In the genomic region with DNA sequence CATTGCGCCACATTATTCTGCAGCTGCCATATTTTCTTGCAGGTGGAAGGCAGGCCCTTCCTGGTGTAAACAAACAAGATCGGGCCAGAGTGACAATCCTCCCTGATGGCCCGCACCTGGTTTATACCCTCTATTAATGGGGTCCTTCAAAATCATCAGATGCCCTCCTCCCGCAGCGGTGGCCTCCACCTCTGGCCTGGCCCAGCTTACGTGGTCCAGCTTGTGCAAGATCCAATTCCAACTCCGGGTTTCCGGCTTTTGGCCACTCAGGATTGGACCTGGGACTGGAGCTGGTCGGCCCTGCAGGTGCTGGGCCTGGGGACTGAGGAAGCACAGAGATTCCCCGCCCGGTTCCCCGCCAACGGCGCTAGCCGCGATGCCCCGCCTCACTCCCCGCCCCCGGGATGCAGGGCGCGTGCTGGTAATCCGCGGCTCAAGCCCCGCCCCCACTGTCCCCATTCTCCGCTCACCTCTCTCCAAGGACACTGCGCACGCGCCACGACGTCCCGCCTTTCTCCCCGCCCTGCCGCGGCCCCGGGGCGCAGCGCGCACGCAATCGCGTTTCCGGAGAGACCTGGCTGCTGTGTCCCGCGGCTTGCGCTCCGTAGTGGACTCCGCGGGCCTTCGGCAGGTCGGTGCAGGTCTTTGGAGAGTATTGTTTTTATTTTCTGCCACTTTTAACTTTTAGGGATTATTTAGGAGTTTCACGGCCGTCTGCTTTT, we compare ENCODE assay signal across 7 cellular contexts.
DNase-seq lines count a peak whose midpoint lies in the region; ATAC-seq and TF ChIP-seq lines count a peak whose summit lies in the region.

TSS of gene TMEM14B (plus strand) at position 555 of the 722 bp plus-strand sequence. CDS start 1,441 bp downstream, outside the sequence.

- H3K4me3 ChIP-seq in astrocyte of the cerebellum (ENCODE audit: low read depth, low read length): peak within 1 kb of the TSS; percentile 64

- no peak for TF ChIP-seq CTCF in astrocyte of the cerebellum (IDR thresholded peaks at IDR 0.05; ENCODE audit: low read depth, low read length, missing control alignments)

- in situ Hi-C loops in astrocyte of the cerebellum (cut with HindIII; ENCODE audit: low sequenced_read_pairs): no loop called here

- DNase-seq in NCI-H2029 (lab: John Stamatoyannopoulos, UW): peak; percentile 100
- DNase-seq in T-helper 22 cell (ENCODE audit: low read depth): peak; percentile 97
- peak; percentile 89 for DNase-seq in astrocyte of the cerebellum (ENCODE audit: low read depth)
- peak; percentile 98 for DNase-seq in hepatic stellate cell (ENCODE audit: low spot score)
- DNase-seq in retina: peak; percentile 97

- peak; percentile 97 for ATAC-seq in GM18505 (IDR thresholded peaks at IDR 0.05; ENCODE audit: unreplicated experiment)
- ATAC-seq in HG02973 (IDR thresholded peaks at IDR 0.05; ENCODE audit: unreplicated experiment): peak; percentile 97

- peak; percentile 94 for TF ChIP-seq POLR2A in GM18505 (IDR thresholded peaks at IDR 0.05; ENCODE audit: borderline replicate concordance, extremely low read depth, insufficient read depth, insufficient read length)

Comparison
In these comparisons a context has a peak if more than half of its experiments do, and no peak if none do; other contexts are left out.
1. Peak in every context shown above with its lines: DNase-seq, ATAC-seq and H3K4me3 ChIP-seq.